ENCODE assay signal across 8 cellular contexts in genomic region chr10:6141296-6142151, GRCh38. TPM values are rescaled to one million over a fixed set of nuclear protein-coding genes. Genes with fewer than 3 reads are reported as not detected.
DNase-seq lines count a peak whose midpoint lies in the region; ATAC-seq, FAIRE-seq and TF ChIP-seq lines count a peak whose summit lies in the region.

No MANE protein-coding gene starts in this region.

- H3K27ac Mint-ChIP-seq in activated CD8-positive, alpha-beta memory T cell treated with anti-CD3 and anti-CD28 coated beads, Interleukin-2, amount 10 ng/mL, durations not matched to agents 7 days and 5 days = peak overlapping the region; percentile 65
- H3K27ac Mint-ChIP-seq in immature natural killer cell = peak overlapping the region in 1 of 6 donors; percentile 68

- ATAC-seq in GM21529 (IDR thresholded peaks at IDR 0.05; ENCODE audit: unreplicated experiment) (peak; percentile 53), thoracic aorta (ENCODE audit: insufficient number of reproducible peaks, low FRiP score, low read depth) (peak; percentile 39)
- ATAC-seq in activated CD8-positive, alpha-beta memory T cell treated with anti-CD3 and anti-CD28 coated beads, Interleukin-2, amount 10 ng/mL, durations not matched to agents 7 days and 5 days = peak; percentile 56

- H3K4me1 Mint-ChIP-seq in activated CD8-positive, alpha-beta memory T cell treated with anti-CD3 and anti-CD28 coated beads, Interleukin-2, amount 10 ng/mL, durations not matched to agents 7 days and 5 days = peaks cover 69% of the 10 kb centered on the region
- H3K4me1 Mint-ChIP-seq in immature natural killer cell = peaks cover 26 to 29% of the 10 kb centered on the region in 2 donors

- CTCF ChIA-PET in activated CD8-positive, alpha-beta memory T cell treated with anti-CD3 and anti-CD28 coated beads, Interleukin-2, amount 10 ng/mL, durations not matched to agents 7 days and 5 days (lab: Charles Lee) = interaction anchor here (1.3 to 1.6 kb wide), 2 partner anchors 44 to 165 kb away, joined by 3 to 4 read pairs; no protein-coding TSS in a partner anchor

- FAIRE-seq in HTR-8/SVneo (lab: Jason Lieb, UNC) (no peak), urothelium cell line (lab: Jason Lieb, UNC) (no peak)

- peaks cover 25% of the 10 kb centered on the region for H3K27me3 Mint-ChIP-seq in activated CD8-positive, alpha-beta memory T cell treated with anti-CD3 and anti-CD28 coated beads, Interleukin-2, amount 10 ng/mL, durations not matched to agents 7 days and 5 days
- H3K27me3 Mint-ChIP-seq in immature natural killer cell (ENCODE audit: low read depth in 3 of 3) = peaks cover 1 to 8% (median 6%) of the 10 kb centered on the region in 3 donors

- peaks cover 8 to 36% of the 10 kb centered on the region in 2 donors for H3K4me1 ChIP-seq in thoracic aorta (ENCODE audit: control insufficient read depth in 1 of 2, low read depth in 2 of 2)

- H3K4me3 Mint-ChIP-seq in activated CD8-positive, alpha-beta memory T cell treated with anti-CD3 and anti-CD28 coated beads, Interleukin-2, amount 10 ng/mL, durations not matched to agents 7 days and 5 days = peak overlapping the region; percentile 73
- H3K4me3 Mint-ChIP-seq in immature natural killer cell = peak overlapping the region in 3 of 5 donors; percentile 16 to 85 (median 30)

- H3K9me3 Mint-ChIP-seq in activated CD8-positive, alpha-beta memory T cell treated with anti-CD3 and anti-CD28 coated beads, Interleukin-2, amount 10 ng/mL, durations not matched to agents 7 days and 5 days (ENCODE audit: low read depth) = no peaks in the 10 kb centered on the region
- H3K9me3 Mint-ChIP-seq in immature natural killer cell = no peaks in the 10 kb centered on the region

- H3K27me3 ChIP-seq in thoracic aorta (replicated peaks; ENCODE audit: insufficient read depth) = no peaks in the 10 kb centered on the region

- H3K4me3 ChIP-seq in GM12875 (ENCODE audit: low read depth, low read length) (peak overlapping the region; percentile 38), thoracic aorta (peak overlapping the region; percentile 63)

- TF ChIP-seq CTCF in GM12875 (IDR thresholded peaks at IDR 0.05; ENCODE audit: borderline replicate concordance, insufficient read depth, low read depth, low read length) (no peak), thoracic aorta (IDR thresholded peaks at IDR 0.05) (no peak)

- DNase-seq in HTR-8/SVneo (ENCODE audit: insufficient read length, low spot score) (peak; percentile 61), immature natural killer cell (peak in 1 of 3 donors; percentile 20), thoracic aorta (ENCODE audit: low spot score) (no peak), urothelium cell line (ENCODE audit: low spot score) (no peak), activated gamma-delta T cell treated with Interleukin-2 at 50 U/mL for 16 hours (no peak)
- DNase-seq in activated CD8-positive, alpha-beta memory T cell treated with anti-CD3 and anti-CD28 coated beads, Interleukin-2, amount 10 ng/mL, durations not matched to agents 7 days and 5 days = peak; percentile 69

- peak overlapping the region; percentile 20 to 24 for H3K27ac ChIP-seq in thoracic aorta

- H3K36me3 Mint-ChIP-seq in activated CD8-positive, alpha-beta memory T cell treated with anti-CD3 and anti-CD28 coated beads, Interleukin-2, amount 10 ng/mL, durations not matched to agents 7 days and 5 days = no peaks in the 10 kb centered on the region
- no peaks in the 10 kb centered on the region for H3K36me3 Mint-ChIP-seq in immature natural killer cell

- H3K36me3 ChIP-seq in thoracic aorta = no peaks in the 10 kb centered on the region

- no peaks in the 10 kb centered on the region for H3K9me3 ChIP-seq in thoracic aorta

RNA-seq across cellular contexts. Expression of gene RBM17, which starts 52.7 kb away (rescaled TPM):
- 100 to 1,000 TPM; 205 to 267 TPM for total RNA-seq in activated CD8-positive, alpha-beta memory T cell treated with anti-CD3 and anti-CD28 coated beads, Interleukin-2, amount 10 ng/mL, durations not matched to agents 7 days and 5 days
- polyA plus RNA-seq in immature natural killer cell = 10 to 100 TPM; 30.9 to 91.5 (median 55.5) TPM
- 10 to 100 TPM; 48.5 to 65.0 TPM for total RNA-seq in thoracic aorta

Comparison
In these comparisons a context has a peak if more than half of its experiments do, and no peak if none do; other contexts are left out.
1. DNase-seq: peak in HTR-8/SVneo (single experiment) and activated CD8-positive, alpha-beta memory T cell treated with anti-CD3 and anti-CD28 coated beads, Interleukin-2, amount 10 ng/mL, durations not matched to agents 7 days and 5 days (single experiment); none in thoracic aorta (single experiment), urothelium cell line (single experiment) and activated gamma-delta T cell treated with Interleukin-2 at 50 U/mL for 16 hours (single experiment).
2. Peak in every context shown above with its lines, with median percentiles within 50 percentile points of each other: ATAC-seq.